In the genomic region with DNA sequence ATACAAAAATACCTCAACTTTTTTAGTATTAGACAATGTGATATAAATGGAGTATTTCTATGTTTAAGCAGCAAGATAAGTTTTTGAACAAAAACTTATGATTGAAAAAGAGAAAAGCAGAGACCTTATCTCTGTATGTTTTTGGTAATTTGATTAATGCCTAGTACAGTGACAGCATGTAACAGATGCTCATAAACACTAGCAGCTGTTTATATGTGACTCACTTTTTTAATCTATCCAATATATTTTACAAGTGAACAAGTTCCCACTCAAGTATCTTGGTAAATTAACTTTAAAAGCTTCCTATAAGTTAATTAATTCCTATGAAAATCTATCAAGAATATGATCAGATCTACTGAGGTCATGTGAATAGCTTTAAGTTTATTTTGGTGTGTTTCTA, we compare ENCODE assay signal across 26 cellular contexts.
"Had no signal": no experiment of that assay in that cellular context is flagged by ENCODE, and none has a peak within 500 bp of the region (broad histone marks: within the 10 kb centered on the region; RNA-seq: fewer than 3 reads in every experiment).

No MANE protein-coding gene starts in this region.

- H3K27ac ChIP-seq: breast epithelium, left ventricle myocardium inferior, neutrophil, right lobe of liver, skin epidermis, testis, transverse colon had no signal

- H3K9me3 ChIP-seq: breast epithelium, left ventricle myocardium inferior, mucosa of descending colon, neutrophil, right lobe of liver, testis, transverse colon had no signal

- H3K27me3 ChIP-seq: breast epithelium, neutrophil, right lobe of liver, testis, transverse colon had no signal

- DNase-seq: activated CD4-positive, alpha-beta memory T cell treated with anti-CD3 and anti-CD28 coated beads, Interleukin-2, amount 10 ng/mL, durations not matched to agents 7 days and 5 days; activated CD4-positive, alpha-beta T cell treated with anti-CD3 and anti-CD28 coated beads, Interleukin-2, amount 10 ng/mL, durations not matched to agents 24 days and 14 days; activated CD4-positive, CD25-positive, alpha-beta regulatory T cell treated with anti-CD3 and anti-CD28 coated beads, Interleukin-2, amount 50 U/mL, for 72 hours; activated gamma-delta T cell treated with Interleukin-2 at 50 U/mL for 16 hours; activated naive CD4-positive, alpha-beta T cell treated with anti-CD3 and anti-CD28 coated beads, Interleukin-2, amount 50 U/mL, for 16 hours; activated T-cell treated with anti-CD3 and anti-CD28 coated beads, Interleukin-2, amount 50 U/mL, for 4 hours; amygdala; central memory CD4-positive, alpha-beta T cell; endodermal cell; left ventricle myocardium inferior; mucosa of descending colon; naive B cell; nephron progenitor cell; right lobe of liver; stimulated activated CD4-positive, alpha-beta T cell treated with anti-CD3 and anti-CD28 coated beads, Interleukin-12 subunit alpha, Interleukin-12 subunit beta, amount 100 ng/mL, for 4 hours; stimulated activated CD4-positive, alpha-beta T cell treated with anti-CD3 and anti-CD28 coated beads, Interleukin-4, amount 100 ng/mL, for 1 hour; stimulated activated naive CD8-positive, alpha-beta T cell treated with anti-CD3 and anti-CD28 coated beads, Interleukin-15, Interleukin-2, amounts not matched to agents 100 U/mL and 50 U/mL, for 24 hours; T-helper 2 cell; testis; transverse colon had no signal

- ATAC-seq: activated T-cell treated with anti-CD3 and anti-CD28 coated beads, Interleukin-2, amount 50 U/mL, for 4 hours; activated T-helper 17 cell treated with anti-CD3 and anti-CD28 coated beads, Interleukin-2, amount 50 U/mL, for 72 hours; esophagus mucosa; mucosa of descending colon; right lobe of liver; stimulated activated naive CD8-positive, alpha-beta T cell treated with anti-CD3 and anti-CD28 coated beads, Interleukin-15, Interleukin-2, amounts not matched to agents 100 U/mL and 50 U/mL, for 24 hours had no signal

- H3K4me1 ChIP-seq: breast epithelium, left ventricle myocardium inferior, right lobe of liver, testis, transverse colon had no signal

- H3K4me3 ChIP-seq: breast epithelium, left ventricle myocardium inferior, lung, mucosa of descending colon, right lobe of liver, skin epidermis, testis, transverse colon had no signal
